ENCODE assay signal across 19 cellular contexts in genomic region chr4:153024466-153024865, GRCh38.
"Had no signal": no experiment of that assay in that cellular context is flagged by ENCODE, and none has a peak within 500 bp of the region (broad histone marks: within the 10 kb centered on the region; RNA-seq: fewer than 3 reads in every experiment).

No MANE protein-coding gene starts in this region.

- DNase-seq: cortex of kidney; dorsolateral prefrontal cortex; effector memory CD4-positive, alpha-beta T cell; esophagus squamous epithelium; foreskin fibroblast; head of caudate nucleus; kidney glomerular epithelial cell; mesendoderm; nephron progenitor cell; ovary; right cardiac atrium; stimulated activated CD4-positive, alpha-beta T cell treated with anti-CD3 and anti-CD28 coated beads, Interleukin-12 subunit alpha, Interleukin-12 subunit beta, amount 100 ng/mL, for 4 hours; stimulated activated naive CD4-positive, alpha-beta T cell; stomach; substantia nigra; upper lobe of left lung; uterus had no signal

- H3K9me3 ChIP-seq: uterus had no signal

- H3K36me3 ChIP-seq: esophagus squamous epithelium, ovary, stomach, upper lobe of left lung, uterus had no signal

- H3K4me1 ChIP-seq: uterus had no signal

- H3K27me3 ChIP-seq: esophagus squamous epithelium, hepatocyte, ovary, stomach, upper lobe of left lung, uterus had no signal

- H3K79me2 ChIP-seq: hepatocyte had no signal

- ATAC-seq: naive thymus-derived CD4-positive, alpha-beta T cell; right cardiac atrium had no signal

- H3K27ac ChIP-seq: dorsolateral prefrontal cortex, ovary, stomach, upper lobe of left lung, uterus had no signal

- H2AFZ ChIP-seq: hepatocyte had no signal

- H3K4me2 ChIP-seq: hepatocyte had no signal

- H3K4me3 ChIP-seq: dorsolateral prefrontal cortex, esophagus squamous epithelium, hepatocyte, ovary, stomach, upper lobe of left lung, uterus had no signal
